ENCODE assay signal across 26 cellular contexts in genomic region chr1:2778220-2778592, GRCh38. TPM values are rescaled to one million over a fixed set of nuclear protein-coding genes. Genes with fewer than 3 reads are reported as not detected.
DNase-seq lines count a peak whose midpoint lies in the region; ATAC-seq and TF ChIP-seq lines count a peak whose summit lies in the region.
"Had no signal": no experiment of that assay in that cellular context is flagged by ENCODE, and none has a peak within 500 bp of the region (broad histone marks: within the 10 kb centered on the region; RNA-seq: fewer than 3 reads in every experiment).

No MANE protein-coding gene starts in this region.

- H3K23me2 ChIP-seq in H9 (ENCODE audit: insufficient read length, low read depth, low read length, poor library complexity, severe bottlenecking): no peaks in the 10 kb centered on the region

- H3K4ac ChIP-seq in H9 (ENCODE audit: low read depth, low read length): no peak overlapping the region

- H3K27ac Mint-ChIP-seq in H9 (no peak overlapping the region), natural killer cell (no peak overlapping the region)
- no peak overlapping the region for H3K27ac Mint-ChIP-seq in activated T-cell treated with anti-CD3 and anti-CD28 coated beads, Interleukin-2, amount 50 U/mL, for 72 hours
- H3K27ac Mint-ChIP-seq: activated naive CD8-positive, alpha-beta T cell treated with anti-CD3 and anti-CD28 coated beads, Interleukin-2, amount 10 ng/mL, durations not matched to agents 7 days and 5 days; activated T-helper 17 cell treated with anti-CD3 and anti-CD28 coated beads, Interleukin-2, amount 50 U/mL, for 72 hours; CD4-positive, CD25-positive, alpha-beta regulatory T cell; stimulated activated memory B cell treated with anti-CD40 and anti-IgM and Interleukin-4, amounts not matched to agents 10 μg/mL and 1 μg/mL and 100 μg/mL, for 72 hours; WTC11 had no signal

- H3K14ac ChIP-seq in H9 (ENCODE audit: insufficient read depth, low read length): no peak overlapping the region

- no peak overlapping the region for H2AK5ac ChIP-seq in H9 (ENCODE audit: insufficient read length, low read length)

- H3K36me3 Mint-ChIP-seq in H9 (ENCODE audit: insufficient read depth in 1 of 3, low read depth in 3 of 3) (peaks cover 0 to 22% (median 0%) of the 10 kb centered on the region in 3 experiments; a peak in 3 of 7 replicates), natural killer cell (peaks cover 14% of the 10 kb centered on the region)
- peaks cover 4 to 12% of the 10 kb centered on the region in 2 donors for H3K36me3 Mint-ChIP-seq in activated T-cell treated with anti-CD3 and anti-CD28 coated beads, Interleukin-2, amount 50 U/mL, for 72 hours (ENCODE audit: insufficient read depth in 2 of 2)
- H3K36me3 Mint-ChIP-seq: activated naive CD8-positive, alpha-beta T cell treated with anti-CD3 and anti-CD28 coated beads, Interleukin-2, amount 10 ng/mL, durations not matched to agents 7 days and 5 days had no signal

- TF ChIP-seq EP300 in ovary (IDR thresholded peaks at IDR 0.05): no peak

- ATAC-seq in natural killer cell (no peak), GM18858 (IDR thresholded peaks at IDR 0.05; ENCODE audit: unreplicated experiment) (no peak)
- ATAC-seq in activated T-cell treated with anti-CD3 and anti-CD28 coated beads, Interleukin-2, amount 50 U/mL, for 72 hours (replicated peaks in 1 of 2): no peak
- ATAC-seq: activated T-helper 17 cell treated with anti-CD3 and anti-CD28 coated beads, Interleukin-2, amount 50 U/mL, for 72 hours; Right ventricle myocardium inferior; stimulated activated memory B cell treated with anti-CD40 and anti-IgM and Interleukin-4, amounts not matched to agents 10 μg/mL and 1 μg/mL and 100 μg/mL, for 72 hours; WTC11 had no signal

- H3K27me3 ChIP-seq in H9 (ENCODE audit: insufficient read depth, low read length): no peaks in the 10 kb centered on the region
- H3K27me3 ChIP-seq in ovary: no peaks in the 10 kb centered on the region

- H3K79me1 ChIP-seq in H9 (ENCODE audit: insufficient read depth, low read depth, low read length, poor library complexity, severe bottlenecking): no peaks in the 10 kb centered on the region

- no peak overlapping the region for H2AFZ ChIP-seq in H9 (ENCODE audit: low read length)

- H3K23ac ChIP-seq in H9 (ENCODE audit: insufficient read length, low read depth, low read length): no peak overlapping the region

- no peak overlapping the region for H2BK12ac ChIP-seq in H9 (ENCODE audit: insufficient read length, low read depth, low read length)

- TF ChIP-seq CTCF in H9 (conservative IDR thresholded peaks at IDR 0.05) (no peak), natural killer cell (IDR thresholded peaks at IDR 0.05) (no peak), ovary (IDR thresholded peaks at IDR 0.05) (no peak)

- no peak overlapping the region for H4K91ac ChIP-seq in H9 (ENCODE audit: insufficient read length, low read depth, low read length)

- H3K4me1 ChIP-seq in H9 (ENCODE audit: insufficient read depth, low read length): no peaks in the 10 kb centered on the region
- H3K4me1 ChIP-seq in ovary (ENCODE audit: insufficient read depth): no peaks in the 10 kb centered on the region

- no peak overlapping the region for H4K5ac ChIP-seq in H9 (ENCODE audit: insufficient read length, low read depth, low read length)

- H2BK15ac ChIP-seq in H9 (ENCODE audit: low read depth, low read length): no peak overlapping the region

- H3K9me3 Mint-ChIP-seq in H9 (peaks cover 36 to 67% of the 10 kb centered on the region in 2 experiments), natural killer cell (peaks cover 4 to 6% of the 10 kb centered on the region in 2 donors)
- H3K9me3 Mint-ChIP-seq in activated T-cell treated with anti-CD3 and anti-CD28 coated beads, Interleukin-2, amount 50 U/mL, for 72 hours: peaks cover 9 to 10% of the 10 kb centered on the region in 2 donors

- H3K18ac ChIP-seq in H9 (ENCODE audit: insufficient read length, low read depth, low read length): no peak overlapping the region

- H3K27me3 Mint-ChIP-seq in H9 (ENCODE audit: low read depth) (no peaks in the 10 kb centered on the region; the same call in 1 of the 2 replicates), natural killer cell (ENCODE audit: low read depth in 2 of 2) (peaks cover 11 to 30% of the 10 kb centered on the region in 2 donors)
- peaks cover 34% of the 10 kb centered on the region for H3K27me3 Mint-ChIP-seq in activated T-cell treated with anti-CD3 and anti-CD28 coated beads, Interleukin-2, amount 50 U/mL, for 72 hours (ENCODE audit: low read depth)

- H3K9ac ChIP-seq in H9 (ENCODE audit: extremely low read depth, insufficient read length, low read length): no peak overlapping the region

- H3K4me1 Mint-ChIP-seq in H9 (no peaks in the 10 kb centered on the region), natural killer cell (no peaks in the 10 kb centered on the region)
- H3K4me1 Mint-ChIP-seq in activated T-cell treated with anti-CD3 and anti-CD28 coated beads, Interleukin-2, amount 50 U/mL, for 72 hours (ENCODE audit: low read depth): no peaks in the 10 kb centered on the region
- H3K4me1 Mint-ChIP-seq: activated naive CD8-positive, alpha-beta T cell treated with anti-CD3 and anti-CD28 coated beads, Interleukin-2, amount 10 ng/mL, durations not matched to agents 7 days and 5 days; activated T-helper 17 cell treated with anti-CD3 and anti-CD28 coated beads, Interleukin-2, amount 50 U/mL, for 72 hours; central memory CD8-positive, alpha-beta T cell; stimulated activated memory B cell treated with anti-CD40 and anti-IgM and Interleukin-4, amounts not matched to agents 10 μg/mL and 1 μg/mL and 100 μg/mL, for 72 hours; WTC11 had no signal

- H3K9me3 ChIP-seq in H9 (ENCODE audit: control insufficient read depth, low read depth, low read length) (peaks cover 59% of the 10 kb centered on the region), ovary (no peaks in the 10 kb centered on the region)

- H4K8ac ChIP-seq in H9 (replicated peaks; ENCODE audit: insufficient read length, low read depth, low read length): no peak overlapping the region

- no peak overlapping the region for H3K4me3 ChIP-seq in ovary
- H3K4me3 ChIP-seq: dorsolateral prefrontal cortex had no signal

- intact Hi-C loops in natural killer cell (cut with micrococcal nuclease) (no loop called here), ovary (cut with DNase I) (no loop called here)

- no peaks in the 10 kb centered on the region for H3K36me3 ChIP-seq in ovary

- H2BK20ac ChIP-seq in H9 (ENCODE audit: low read depth, low read length, poor library complexity, severe bottlenecking): no peak overlapping the region

- peak; percentile 31 for DNase-seq in Ammon's horn (ENCODE audit: low spot score)
- DNase-seq in H9: peak; percentile 7
- DNase-seq in NCI-H69 (lab: John Stamatoyannopoulos, UW): peak; percentile 7
- peak; percentile 13 for DNase-seq in natural killer cell
- DNase-seq in activated T-cell treated with anti-CD3 and anti-CD28 coated beads, Interleukin-2, amount 50 U/mL, for 1 hour: no peak
- DNase-seq in ovary: no peak
- DNase-seq in activated T-cell treated with anti-CD3 and anti-CD28 coated beads, Interleukin-2, amount 50 U/mL, for 72 hours: no peak
- DNase-seq: activated naive CD8-positive, alpha-beta T cell treated with anti-CD3 and anti-CD28 coated beads, Interleukin-2, amount 10 ng/mL, durations not matched to agents 7 days and 5 days; CD4-positive, CD25-positive, alpha-beta regulatory T cell; GDM1; glutamatergic neuron; KBM-7; kidney glomerular epithelial cell; mammary epithelial cell; NCI-H187 treated with DMSO at 0.1 percent for 48 hours; OCI-M1; stimulated activated CD4-positive, alpha-beta T cell treated with anti-CD3 and anti-CD28 coated beads, Interleukin-4, amount 100 ng/mL, for 1 hour; SW 1271; T1000 had no signal

- H4K20me1 ChIP-seq in H9 (ENCODE audit: control insufficient read depth, insufficient read depth, insufficient read length): no peaks in the 10 kb centered on the region

- H3T11ph ChIP-seq in H9 (ENCODE audit: low read length): no peak overlapping the region

- H3K4me2 ChIP-seq in H9 (ENCODE audit: insufficient read depth, insufficient read length, low read length): no peak overlapping the region

- no peak for TF ChIP-seq POLR2A in ovary (IDR thresholded peaks at IDR 0.05)

- no peaks in the 10 kb centered on the region for H3K79me2 ChIP-seq in H9 (ENCODE audit: insufficient read depth, low read length)

- no peak overlapping the region for H3K56ac ChIP-seq in H9 (ENCODE audit: insufficient read length, low read depth, low read length)

- no peak overlapping the region for H3K4me3 Mint-ChIP-seq in H9
- no peak overlapping the region for H3K4me3 Mint-ChIP-seq in natural killer cell
- no peak overlapping the region for H3K4me3 Mint-ChIP-seq in activated T-cell treated with anti-CD3 and anti-CD28 coated beads, Interleukin-2, amount 50 U/mL, for 72 hours
- H3K4me3 Mint-ChIP-seq: activated naive CD8-positive, alpha-beta T cell treated with anti-CD3 and anti-CD28 coated beads, Interleukin-2, amount 10 ng/mL, durations not matched to agents 7 days and 5 days; activated T-helper 17 cell treated with anti-CD3 and anti-CD28 coated beads, Interleukin-2, amount 50 U/mL, for 72 hours; CD4-positive, CD25-positive, alpha-beta regulatory T cell; central memory CD8-positive, alpha-beta T cell; stimulated activated memory B cell treated with anti-CD40 and anti-IgM and Interleukin-4, amounts not matched to agents 10 μg/mL and 1 μg/mL and 100 μg/mL, for 72 hours; WTC11 had no signal

- no CpG with 5 or more reads among the region's 3 CpGs for WGBS in H9 (ENCODE audit: extremely low coverage, insufficient read length, low lambda C conversion rate)
- WGBS in ovary, 3 donors: 5 to 12% (median 10%) methylated on average over 3 of the region's 3 CpGs

- H3K27ac ChIP-seq in H9 (ENCODE audit: insufficient read length, low read depth, low read length) (no peak overlapping the region), ovary (no peak overlapping the region)
- H3K27ac ChIP-seq: dorsolateral prefrontal cortex had no signal

- H2BK5ac ChIP-seq in H9 (ENCODE audit: insufficient read length, low read length): no peak overlapping the region

- no peak overlapping the region for H2BK120ac ChIP-seq in H9 (ENCODE audit: low read depth, low read length, poor library complexity, severe bottlenecking)

RNA-seq across cellular contexts. Expression of gene TTC34, which starts 23.3 kb away (rescaled TPM):
- 0.92 and 1.0 TPM in 2 replicates for total RNA-seq in H9 (2021)
- 1 to 10 TPM in 2 of 3 donors, under 1 TPM in 1; 0.80 to 1.4 (median 1.2) TPM for total RNA-seq in natural killer cell
- total RNA-seq in ovary: 1 to 10 TPM; 1.1 to 3.2 (median 2.5) TPM
- polyA plus RNA-seq in ovary: under 1 TPM; 0.12 to 0.59 TPM
- under 1 TPM; 0.43 to 0.88 TPM for total RNA-seq in activated T-cell treated with anti-CD3 and anti-CD28 coated beads, Interleukin-2, amount 50 U/mL, for 72 hours

Comparison
In these comparisons a context has a peak if more than half of its experiments do, and no peak if none do; other contexts are left out.
1. DNase-seq: peak in Ammon's horn (single experiment), H9 (single experiment), NCI-H69 (single experiment) and natural killer cell (single experiment); none in activated T-cell treated with anti-CD3 and anti-CD28 coated beads, Interleukin-2, amount 50 U/mL, for 1 hour (single experiment), ovary (0 of 5) and activated T-cell treated with anti-CD3 and anti-CD28 coated beads, Interleukin-2, amount 50 U/mL, for 72 hours (0 of 2).